In the genomic region with DNA sequence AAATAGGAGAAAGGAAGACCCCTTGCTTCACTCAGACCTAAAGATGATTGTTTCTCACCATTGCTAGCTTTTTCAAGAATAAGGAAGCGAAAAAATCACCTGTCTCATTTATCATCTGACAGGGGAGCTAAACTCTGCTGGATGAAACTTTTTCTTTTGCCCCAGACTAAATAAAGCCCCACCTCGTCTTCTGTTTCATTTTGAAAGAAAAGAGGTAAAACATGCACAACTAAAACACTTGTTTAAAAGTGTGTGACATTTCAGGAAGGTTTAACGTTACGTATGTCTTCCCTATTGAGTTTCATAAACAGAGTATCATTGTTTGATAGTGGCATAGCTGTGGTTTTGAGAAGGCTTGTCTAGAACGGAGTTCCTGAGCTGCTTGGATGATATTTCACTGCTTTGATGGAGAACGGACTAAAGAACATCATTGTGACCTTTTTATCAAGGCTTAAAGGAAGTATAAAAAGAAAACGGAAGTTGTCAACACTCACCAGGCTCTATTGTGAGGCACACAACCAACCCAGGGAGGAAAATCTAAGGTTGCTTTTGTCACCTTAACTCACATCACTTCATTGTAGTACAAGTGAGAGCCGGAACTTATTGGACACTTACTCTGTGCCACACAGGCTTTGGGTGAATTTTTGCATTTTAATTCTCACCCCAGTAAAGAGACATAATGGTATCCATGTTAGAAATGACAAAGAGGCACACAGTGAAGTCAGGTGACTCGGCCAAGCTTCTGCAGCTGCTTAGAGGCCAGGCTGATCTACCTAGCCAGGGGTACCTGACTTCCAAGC, we compare ENCODE assay signal across 8 cellular contexts. TPM values are rescaled to one million over a fixed set of nuclear protein-coding genes. Genes with fewer than 3 reads are reported as not detected.
DNase-seq lines count a peak whose midpoint lies in the region; ATAC-seq and TF ChIP-seq lines count a peak whose summit lies in the region.

No MANE protein-coding gene starts in this region.

- no peaks in the 10 kb centered on the region for H3K36me3 ChIP-seq in lower lobe of right lung
- no peaks in the 10 kb centered on the region for H3K36me3 ChIP-seq in osteoblast (ENCODE audit: insufficient read depth, low read length)

- no peak overlapping the region for H2AFZ ChIP-seq in osteoblast (ENCODE audit: low read length)

- intact Hi-C loops in lower lobe of right lung (cut with DNase I), result no loop called here

- H4K20me1 ChIP-seq in osteoblast (ENCODE audit: insufficient read depth, low read length), result no peaks in the 10 kb centered on the region

- no peak overlapping the region for H3K4me3 Mint-ChIP-seq in natural killer cell treated with Interleukin-12 subunit alpha and Interleukin-12 subunit beta and Interleukin-15 and Interleukin-18, amount 100 ng/mL, for 72 hours

- DNase-seq in NCI-H2196 treated with DMSO at 0.1 percent for 48 hours (lab: John Stamatoyannopoulos, UW; ENCODE audit: unreplicated experiment), result peak; percentile 23
- no peak for DNase-seq in lower lobe of right lung
- no peak for DNase-seq in NK-92 (lab: John Stamatoyannopoulos, UW; ENCODE audit: unreplicated experiment)
- DNase-seq in natural killer cell treated with Interleukin-12 subunit alpha and Interleukin-12 subunit beta and Interleukin-15 and Interleukin-18, amount 100 ng/mL, for 72 hours (ENCODE audit: low spot score), result no peak
- no peak for DNase-seq in NCI-H524 treated with DMSO at 0.1 percent for 48 hours (lab: John Stamatoyannopoulos, UW)
- no peak for DNase-seq in osteoblast (ENCODE audit: insufficient read length, low spot score, missing footprints)

- H3K36me3 Mint-ChIP-seq in natural killer cell treated with Interleukin-12 subunit alpha and Interleukin-12 subunit beta and Interleukin-15 and Interleukin-18, amount 100 ng/mL, for 72 hours, result no peaks in the 10 kb centered on the region

- H3K4me2 ChIP-seq in osteoblast (ENCODE audit: insufficient read depth, low read length), result no peak overlapping the region

- no peaks in the 10 kb centered on the region for H3K9me3 Mint-ChIP-seq in natural killer cell treated with Interleukin-12 subunit alpha and Interleukin-12 subunit beta and Interleukin-15 and Interleukin-18, amount 100 ng/mL, for 72 hours

- no peaks in the 10 kb centered on the region for H3K4me1 Mint-ChIP-seq in natural killer cell treated with Interleukin-12 subunit alpha and Interleukin-12 subunit beta and Interleukin-15 and Interleukin-18, amount 100 ng/mL, for 72 hours (ENCODE audit: low read depth in 2 of 2)

- no peaks in the 10 kb centered on the region for H3K27me3 ChIP-seq in lower lobe of right lung (ENCODE audit: low read depth)
- H3K27me3 ChIP-seq in osteoblast (ENCODE audit: insufficient read depth, low read length), result no peaks in the 10 kb centered on the region

- H3K27ac Mint-ChIP-seq in natural killer cell treated with Interleukin-12 subunit alpha and Interleukin-12 subunit beta and Interleukin-15 and Interleukin-18, amount 100 ng/mL, for 72 hours, result peak overlapping the region in 1 of 2 donors; percentile 53

- H3K4me1 ChIP-seq in lower lobe of right lung (no peaks in the 10 kb centered on the region), osteoblast (ENCODE audit: insufficient read depth, low read length) (no peaks in the 10 kb centered on the region)

- H3K27me3 Mint-ChIP-seq in natural killer cell treated with Interleukin-12 subunit alpha and Interleukin-12 subunit beta and Interleukin-15 and Interleukin-18, amount 100 ng/mL, for 72 hours, result peaks cover 17 to 24% of the 10 kb centered on the region in 2 donors

- H3K9me3 ChIP-seq in lower lobe of right lung, result no peaks in the 10 kb centered on the region
- no peaks in the 10 kb centered on the region for H3K9me3 ChIP-seq in osteoblast (ENCODE audit: low read depth, low read length)

- no peaks in the 10 kb centered on the region for H3K79me2 ChIP-seq in osteoblast (ENCODE audit: insufficient read depth, low read length)

- ATAC-seq in GM18502 (IDR thresholded peaks at IDR 0.05; ENCODE audit: poor library complexity, unreplicated experiment) (peak; percentile 62), GM21447 (IDR thresholded peaks at IDR 0.05; ENCODE audit: unreplicated experiment) (peak; percentile 74), lower lobe of right lung (no peak)
- no peak for ATAC-seq in natural killer cell treated with Interleukin-12 subunit alpha and Interleukin-12 subunit beta and Interleukin-15 and Interleukin-18, amount 100 ng/mL, for 72 hours

- TF ChIP-seq CTCF in lower lobe of right lung (IDR thresholded peaks at IDR 0.05) (no peak), osteoblast (IDR thresholded peaks at IDR 0.05; ENCODE audit: extremely low read depth, low read depth, low read length) (no peak)

- peak overlapping the region; percentile 8 for H3K27ac ChIP-seq in lower lobe of right lung
- no peak overlapping the region for H3K27ac ChIP-seq in osteoblast (ENCODE audit: low read depth, low read length)

- H3K4me3 ChIP-seq in lower lobe of right lung (no peak overlapping the region), osteoblast (ENCODE audit: insufficient read depth, low read length) (no peak overlapping the region)

RNA-seq across cellular contexts. Expression of a gene that starts 29.5 kb away (rescaled TPM):
- total RNA-seq in lower lobe of right lung (12.6 TPM), osteoblast (3.5 and 3.6 TPM in 2 replicates)
- total RNA-seq in natural killer cell treated with Interleukin-12 subunit alpha and Interleukin-12 subunit beta and Interleukin-15 and Interleukin-18, amount 100 ng/mL, for 72 hours, result 1 to 10 TPM in 1 of 2 donors, under 1 TPM in 1; 0.05 to 1.1 TPM

Comparison
In these comparisons a context has a peak if more than half of its experiments do, and no peak if none do; other contexts are left out.
1. ATAC-seq: peak in GM18502 (single experiment) and GM21447 (single experiment); none in lower lobe of right lung (0 of 2) and natural killer cell treated with Interleukin-12 subunit alpha and Interleukin-12 subunit beta and Interleukin-15 and Interleukin-18, amount 100 ng/mL, for 72 hours (0 of 2).